ENCODE assay signal across 10 cellular contexts in the genomic region with DNA sequence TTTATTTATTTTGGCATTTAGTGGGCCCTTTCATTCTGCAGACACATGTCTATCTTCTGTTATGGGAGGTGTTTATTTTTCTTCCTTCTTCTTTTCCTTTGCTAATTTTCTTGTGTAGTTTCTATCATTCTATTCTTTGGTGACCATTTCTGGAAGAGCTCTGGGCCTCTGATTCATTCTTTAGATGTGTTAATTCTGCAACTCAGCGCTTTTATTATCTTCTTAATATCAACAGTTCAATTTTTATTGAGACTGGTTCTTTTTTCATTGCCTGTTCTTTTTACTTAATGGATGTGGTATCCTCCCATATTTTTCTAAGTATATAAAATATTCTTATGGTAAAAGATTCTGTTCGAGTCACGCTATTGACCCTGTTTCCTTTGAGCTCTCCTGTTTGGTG.
"Had no signal": no experiment of that assay in that cellular context is flagged by ENCODE, and none has a peak within 500 bp of the region (broad histone marks: within the 10 kb centered on the region; RNA-seq: fewer than 3 reads in every experiment).

No MANE protein-coding gene starts in this region.

- H3K27ac Mint-ChIP-seq: HFFc6 had no signal

- H3K4me3 Mint-ChIP-seq: HFFc6 had no signal

- H3K36me3 ChIP-seq: HAP-1 had no signal

- H2AFZ ChIP-seq: GM23248 had no signal

- H3K4me2 ChIP-seq: KMS-11 had no signal

- H3K9me3 Mint-ChIP-seq: HFFc6 had no signal

- DNase-seq: GM23248, GOT3, H7, HFFc6, Karpas-422, KBM-7 had no signal

- H3K4me3 ChIP-seq: GM23248, HAP-1 had no signal

- H3K27ac ChIP-seq: GM23248, HL-60, KMS-11 had no signal

- ATAC-seq: HCT116 had no signal

- H3K9me3 ChIP-seq: HAP-1 had no signal

- H3K9ac ChIP-seq: GM23248, KMS-11 had no signal
